ENCODE assay signal across 8 cellular contexts in the genomic region with DNA sequence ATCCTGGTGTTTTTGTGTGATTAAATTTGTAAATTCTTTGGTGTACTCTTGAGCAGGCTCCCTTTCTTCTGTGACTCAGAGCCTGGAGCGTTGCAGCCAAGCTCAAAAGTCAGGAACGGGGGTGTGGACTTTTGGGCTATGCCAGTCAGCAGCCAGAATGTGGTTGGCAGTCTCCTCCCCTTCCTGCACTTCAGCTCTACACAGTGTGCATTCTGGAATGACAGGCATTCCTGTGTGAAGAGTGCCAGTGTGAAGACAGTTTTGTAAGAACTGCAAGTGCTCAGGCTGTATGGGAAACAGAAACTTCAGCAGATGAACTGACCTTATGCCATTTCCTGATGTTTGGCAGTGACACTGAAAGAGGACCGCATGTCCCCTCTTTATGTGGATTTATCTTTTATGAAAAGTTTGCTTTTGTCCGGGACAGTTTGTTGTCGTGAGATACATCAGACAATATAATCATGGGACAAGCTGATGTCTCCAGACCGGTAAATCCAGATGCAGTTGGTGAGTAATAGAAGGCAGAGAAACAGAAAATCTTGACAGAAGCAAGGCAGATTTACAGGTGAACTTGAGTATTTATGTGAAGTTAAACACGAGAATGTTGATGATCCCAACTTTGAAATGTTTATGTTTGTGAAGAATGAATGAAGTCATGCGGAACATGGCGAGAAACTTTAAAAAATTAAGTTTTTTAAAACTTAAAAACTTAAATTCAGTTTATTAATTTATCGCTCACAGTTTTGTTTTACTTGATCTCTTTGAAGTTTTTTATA.
DNase-seq lines count a peak whose midpoint lies in the region; TF ChIP-seq lines count a peak whose summit lies in the region.

No MANE protein-coding gene starts in this region.

- H3K27ac ChIP-seq in endodermal cell (ENCODE audit: low read depth, low read length): peak overlapping the region; percentile 58
- peak overlapping the region; percentile 73 for H3K27ac ChIP-seq in thymus (ENCODE audit: low read depth)

- no peak overlapping the region for H3K4me3 Mint-ChIP-seq in endodermal cell

- no peak overlapping the region for H3K9ac ChIP-seq in endodermal cell (ENCODE audit: extremely low read depth, low read length, poor library complexity, severe bottlenecking)

- POLR2A ChIA-PET in HEK293T (lab: Yijun Ruan, JAX): interaction anchor here (0.6 to 1.5 kb wide), 4 partner anchors 17 to 109 kb away, joined by 3 read pairs; a partner anchor contains a TSS

- CTCF ChIA-PET in HEK293T (lab: Yijun Ruan, JAX): interaction anchor here (0.6 kb wide), 1 partner anchor 10 kb away, joined by 5 read pairs; no protein-coding TSS in a partner anchor

- H3K9me3 ChIP-seq in endodermal cell (ENCODE audit: control insufficient read depth, low read length) (no peaks in the 10 kb centered on the region), thymus (ENCODE audit: control insufficient read depth) (no peaks in the 10 kb centered on the region)

- WGBS in endodermal cell (ENCODE audit: insufficient coverage in 1 of 2, insufficient read length in 1 of 2), 2 experiments: 73 to 85% methylated on average over 5 to 9 of the region's 10 CpGs
- 49% methylated on average over 10 of the region's 10 CpGs for WGBS in thymus

- H3K27me3 Mint-ChIP-seq in endodermal cell (ENCODE audit: insufficient read depth): no peaks in the 10 kb centered on the region

- H3K27me3 ChIP-seq in endodermal cell (ENCODE audit: control insufficient read depth, insufficient read depth, low read length, poor library complexity, severe bottlenecking) (no peaks in the 10 kb centered on the region), thymus (ENCODE audit: control insufficient read depth, insufficient read depth) (no peaks in the 10 kb centered on the region)

- H3K36me3 Mint-ChIP-seq in endodermal cell (ENCODE audit: low read depth): peaks cover 22% of the 10 kb centered on the region

- no peak overlapping the region for H3K27ac Mint-ChIP-seq in endodermal cell

- DNase-seq in D341Med (ENCODE audit: low spot score) (peak; percentile 47), HEK293T (ENCODE audit: extremely low spot score) (peak; percentile 61), RPMI7951 (ENCODE audit: low read depth) (peak; percentile 98), endodermal cell (peak; percentile 58), medulla oblongata (ENCODE audit: extremely low spot score) (peak; percentile 61), GM19240 (ENCODE audit: insufficient read length, low spot score) (no peak)
- DNase-seq in stimulated activated CD8-positive, alpha-beta memory T cell treated with anti-CD3 and anti-CD28 coated beads, Interleukin-4, amount 100 ng/mL, for 48 hours: no peak

- H3K9me3 Mint-ChIP-seq in endodermal cell: peaks cover 2% of the 10 kb centered on the region

- H3K36me3 ChIP-seq in endodermal cell (ENCODE audit: control insufficient read depth, insufficient read depth, low read length) (peaks cover 8% of the 10 kb centered on the region), thymus (ENCODE audit: control insufficient read depth, insufficient read depth) (no peaks in the 10 kb centered on the region)

- H3K4me1 ChIP-seq in endodermal cell (ENCODE audit: control insufficient read depth, insufficient read depth, low read length): peaks cover 6% of the 10 kb centered on the region
- H3K4me1 ChIP-seq in thymus (ENCODE audit: control insufficient read depth, insufficient read depth, low read length): peaks cover 7% of the 10 kb centered on the region

- H3K4me1 Mint-ChIP-seq in endodermal cell: peaks cover 10% of the 10 kb centered on the region

- H3K4me3 ChIP-seq in endodermal cell (ENCODE audit: low read length) (no peak overlapping the region), thymus (ENCODE audit: low read length) (peak overlapping the region; percentile 10)

- TF ChIP-seq CTCF in endodermal cell (conservative IDR thresholded peaks at IDR 0.05): no peak

TF ChIP-seq in HEK293T, 16 proteins besides CTCF, POLR2A, EP300 and RAD21:
- TF ChIP-seq ELF4 (IDR thresholded peaks at IDR 0.05) (no peak), SP1 (IDR thresholded peaks at IDR 0.05) (no peak), CTBP1 (IDR thresholded peaks at IDR 0.05; ENCODE audit: borderline replicate concordance) (no peak), SUZ12 (IDR thresholded peaks at IDR 0.05) (no peak)
- TF ChIP-seq, protein P1, sequence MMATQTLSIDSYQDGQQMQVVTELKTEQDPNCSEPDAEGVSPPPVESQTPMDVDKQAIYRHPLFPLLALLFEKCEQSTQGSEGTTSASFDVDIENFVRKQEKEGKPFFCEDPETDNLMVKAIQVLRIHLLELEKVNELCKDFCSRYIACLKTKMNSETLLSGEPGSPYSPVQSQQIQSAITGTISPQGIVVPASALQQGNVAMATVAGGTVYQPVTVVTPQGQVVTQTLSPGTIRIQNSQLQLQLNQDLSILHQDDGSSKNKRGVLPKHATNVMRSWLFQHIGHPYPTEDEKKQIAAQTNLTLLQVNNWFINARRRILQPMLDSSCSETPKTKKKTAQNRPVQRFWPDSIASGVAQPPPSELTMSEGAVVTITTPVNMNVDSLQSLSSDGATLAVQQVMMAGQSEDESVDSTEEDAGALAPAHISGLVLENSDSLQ (IDR thresholded peaks at IDR 0.05): peak; percentile 74
TF ChIP-seq in HEK293T: peak in this region for 1.

Comparison
In these comparisons a context has a peak if more than half of its experiments do, and no peak if none do; other contexts are left out.
1. DNase-seq: peak in D341Med (single experiment), HEK293T (single experiment), RPMI7951 (single experiment), endodermal cell (single experiment) and medulla oblongata (single experiment); none in stimulated activated CD8-positive, alpha-beta memory T cell treated with anti-CD3 and anti-CD28 coated beads, Interleukin-4, amount 100 ng/mL, for 48 hours (single experiment) and GM19240 (single experiment).